Comparison of ENCODE assay signal across 18 cellular contexts in genomic region chr10:74981831-74982633, GRCh38.
DNase-seq lines count a peak whose midpoint lies in the region; TF ChIP-seq lines count a peak whose summit lies in the region.
"Had no signal": no experiment of that assay in that cellular context is flagged by ENCODE, and none has a peak within 500 bp of the region (broad histone marks: within the 10 kb centered on the region; RNA-seq: fewer than 3 reads in every experiment).

No MANE protein-coding gene starts in this region.

- H3K36me3 ChIP-seq in CD4-positive, alpha-beta memory T cell (ENCODE audit: insufficient read depth, low read length): peaks cover 8% of the 10 kb centered on the region

- H3K4me3 Mint-ChIP-seq in CD4-positive, alpha-beta memory T cell: no peak overlapping the region
- no peak overlapping the region for H3K4me3 Mint-ChIP-seq in glutamatergic neuron (ENCODE audit: unreplicated experiment)
- H3K4me3 Mint-ChIP-seq: activated CD4-positive, alpha-beta T cell treated with anti-CD3 and anti-CD28 coated beads, Interleukin-2, amount 10 ng/mL, durations not matched to agents 7 days and 5 days; activated T-cell treated with anti-CD3 and anti-CD28 coated beads, Interleukin-2, amount 50 U/mL, for 4 hours had no signal

- no peaks in the 10 kb centered on the region for H3K9me3 ChIP-seq in CD4-positive, alpha-beta memory T cell (ENCODE audit: control insufficient read depth in 1 of 2, low read length in 2 of 2)
- H3K9me3 ChIP-seq: thoracic aorta had no signal

- TF ChIP-seq CTCF in GM12872 (IDR thresholded peaks at IDR 0.05; ENCODE audit: insufficient read depth, low read depth, low read length): peak; percentile 40; the same call in 1 of the 3 replicates
- TF ChIP-seq CTCF in glutamatergic neuron (IDR thresholded peaks at IDR 0.05; ENCODE audit: partially characterized antibody, unreplicated experiment): no peak
- no peak for TF ChIP-seq CTCF in RWPE1 (conservative IDR thresholded peaks at IDR 0.05; ENCODE audit: low read depth)

- no peak overlapping the region for H3K4me3 ChIP-seq in CD4-positive, alpha-beta memory T cell (ENCODE audit: low read length in 2 of 2)
- H3K4me3 ChIP-seq: thoracic aorta had no signal

- peaks cover 59 to 65% of the 10 kb centered on the region in 2 donors for H3K36me3 Mint-ChIP-seq in CD4-positive, alpha-beta memory T cell
- no peaks in the 10 kb centered on the region for H3K36me3 Mint-ChIP-seq in glutamatergic neuron (ENCODE audit: unreplicated experiment)

- peak overlapping the region in 4 of 7 donors; percentile 1 to 83 (median 39) for H3K27ac Mint-ChIP-seq in CD4-positive, alpha-beta memory T cell
- H3K27ac Mint-ChIP-seq in glutamatergic neuron (ENCODE audit: unreplicated experiment): peak overlapping the region; percentile 84
- H3K27ac Mint-ChIP-seq: activated CD4-positive, alpha-beta T cell treated with anti-CD3 and anti-CD28 coated beads, Interleukin-2, amount 10 ng/mL, durations not matched to agents 7 days and 5 days had no signal

- no peak for DNase-seq in CD4-positive, alpha-beta memory T cell
- DNase-seq in NCI-H82 treated with DMSO at 0.1 percent for 48 hours (lab: John Stamatoyannopoulos, UW; ENCODE audit: unreplicated experiment) (peak; percentile 23), glutamatergic neuron (no peak), NCI-H1417 treated with DMSO at 0.1 percent for 48 hours (lab: John Stamatoyannopoulos, UW) (no peak), NCI-H146 (lab: John Stamatoyannopoulos, UW) (no peak), RWPE1 (ENCODE audit: low spot score) (no peak)
- DNase-seq in activated effector memory CD4-positive, alpha-beta T cell treated with anti-CD3 and anti-CD28 coated beads, Interleukin-2, amount 50 U/mL, for 16 hours: no peak
- DNase-seq: activated CD4-positive, alpha-beta T cell treated with anti-CD3 and anti-CD28 coated beads, Interleukin-2, amount 10 ng/mL, durations not matched to agents 7 days and 5 days; activated T-cell treated with anti-CD3 and anti-CD28 coated beads, Interleukin-2, amount 50 U/mL, for 4 hours; central memory CD4-positive, alpha-beta T cell; COR-L47; hypothalamus; left cardiac atrium; MV-4-11; occipital lobe; stimulated activated CD4-positive, alpha-beta T cell treated with anti-CD3 and anti-CD28 coated beads, Interleukin-4, amount 100 ng/mL, for 4 hours had no signal

- CTCF ChIA-PET in CD4-positive, alpha-beta memory T cell (lab: Charles Lee; ENCODE audit: partially characterized antibody): interaction anchor here (1.1 to 1.3 kb wide), 3 partner anchors 8 to 21 kb away, joined by 3 to 4 read pairs (median 4); no protein-coding TSS in a partner anchor
- CTCF ChIA-PET in RWPE1 (lab: Yijun Ruan, JAX): interaction anchor here (0.6 kb wide), 2 partner anchors 10 to 36 kb away, joined by 3 to 4 read pairs; no protein-coding TSS in a partner anchor

- POLR2A ChIA-PET in CD4-positive, alpha-beta memory T cell (lab: Charles Lee; ENCODE audit: partially characterized antibody): no interaction called here
- POLR2A ChIA-PET in RWPE1 (lab: Yijun Ruan, JAX; ENCODE audit: low non-redundant PET): no interaction called here

- H3K4me1 Mint-ChIP-seq in CD4-positive, alpha-beta memory T cell: peaks cover 12 to 17% (median 14%) of the 10 kb centered on the region in 4 donors
- H3K4me1 Mint-ChIP-seq in glutamatergic neuron (ENCODE audit: low read depth, unreplicated experiment): peaks cover 7% of the 10 kb centered on the region

- H3K27me3 Mint-ChIP-seq in CD4-positive, alpha-beta memory T cell: no peaks in the 10 kb centered on the region
- H3K27me3 Mint-ChIP-seq in glutamatergic neuron (ENCODE audit: unreplicated experiment): peaks cover 1% of the 10 kb centered on the region
- H3K27me3 Mint-ChIP-seq: activated CD4-positive, alpha-beta T cell treated with anti-CD3 and anti-CD28 coated beads, Interleukin-2, amount 10 ng/mL, durations not matched to agents 7 days and 5 days had no signal

- peaks cover 0 to 2% (median 0%) of the 10 kb centered on the region in 8 donors for H3K9me3 Mint-ChIP-seq in CD4-positive, alpha-beta memory T cell
- peaks cover 2% of the 10 kb centered on the region for H3K9me3 Mint-ChIP-seq in glutamatergic neuron (ENCODE audit: unreplicated experiment)
- H3K9me3 Mint-ChIP-seq: activated CD4-positive, alpha-beta T cell treated with anti-CD3 and anti-CD28 coated beads, Interleukin-2, amount 10 ng/mL, durations not matched to agents 7 days and 5 days; activated T-cell treated with anti-CD3 and anti-CD28 coated beads, Interleukin-2, amount 50 U/mL, for 4 hours had no signal

- H3K27ac ChIP-seq in CD4-positive, alpha-beta memory T cell (ENCODE audit: low read depth, low read length): no peak overlapping the region
- no peak overlapping the region for H3K27ac ChIP-seq in RWPE1
- H3K27ac ChIP-seq: thoracic aorta had no signal

- intact Hi-C loops in CD4-positive, alpha-beta memory T cell (cut with micrococcal nuclease): no loop called here

- peaks cover 14% of the 10 kb centered on the region for H3K4me1 ChIP-seq in CD4-positive, alpha-beta memory T cell (ENCODE audit: insufficient read depth, low read length)

- no peaks in the 10 kb centered on the region for H3K27me3 ChIP-seq in CD4-positive, alpha-beta memory T cell (ENCODE audit: insufficient read depth, low read length)
